ENCODE assay signal across 9 cellular contexts in the genomic region with DNA sequence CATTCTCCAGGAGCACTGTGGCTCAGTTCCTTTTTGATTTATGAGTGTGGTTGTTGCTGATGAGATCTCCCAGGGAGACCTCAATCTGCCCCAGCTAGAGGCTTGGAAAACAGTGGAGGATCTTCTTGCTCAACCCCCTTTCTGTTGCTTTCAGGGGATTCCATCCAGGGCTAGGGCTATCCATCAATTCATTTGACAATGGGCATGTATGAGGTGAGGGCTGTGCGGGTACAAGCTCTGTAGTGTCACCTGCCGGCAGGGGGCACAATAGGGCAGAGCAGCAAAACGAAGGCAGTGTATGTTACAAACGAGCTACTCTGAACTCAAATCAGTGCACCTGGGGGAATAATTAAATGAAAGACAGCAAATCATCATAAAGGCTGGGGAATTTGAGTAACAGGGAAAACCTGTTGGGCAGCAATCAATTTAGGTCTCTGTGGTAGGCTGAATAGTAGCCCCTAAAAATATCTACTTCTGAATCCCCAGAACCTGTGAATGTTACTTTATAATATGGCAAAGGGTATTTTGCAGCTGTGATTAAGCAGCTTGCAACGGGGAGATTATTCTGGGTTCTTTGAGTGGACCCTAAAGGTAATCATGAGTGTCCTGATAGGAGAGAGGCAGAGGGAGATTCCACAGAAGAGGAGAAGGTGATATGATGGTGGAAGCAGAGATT.
DNase-seq lines count a peak whose midpoint lies in the region; ATAC-seq and TF ChIP-seq lines count a peak whose summit lies in the region.
"Had no signal": no experiment of that assay in that cellular context is flagged by ENCODE, and none has a peak within 500 bp of the region (broad histone marks: within the 10 kb centered on the region; RNA-seq: fewer than 3 reads in every experiment).

No MANE protein-coding gene starts in this region.

- DNase-seq in GM04504 (ENCODE audit: low read depth) (peak; percentile 32), NCI-H82 treated with DMSO at 0.1 percent for 48 hours (lab: John Stamatoyannopoulos, UW; ENCODE audit: unreplicated experiment) (peak; percentile 15), esophagus muscularis mucosa (ENCODE audit: extremely low spot score) (no peak), neural progenitor cell (ENCODE audit: low spot score) (peak; percentile 76), middle frontal gyrus (ENCODE audit: extremely low spot score, low spot score) (no peak)
- peak; percentile 49 for DNase-seq in activated CD8-positive, alpha-beta memory T cell treated with anti-CD3 and anti-CD28 coated beads, Interleukin-2, amount 50 U/mL, for 1 hour (ENCODE audit: extremely low read depth)
- peak; percentile 80 for DNase-seq in stimulated activated naive CD8-positive, alpha-beta T cell treated with anti-CD3 and anti-CD28 coated beads, Interleukin-15, Interleukin-2, amounts not matched to agents 100 U/mL and 50 U/mL, for 24 hours

- WGBS in esophagus muscularis mucosa: 19% methylated on average over 5 of the region's 5 CpGs

- peaks cover 3% of the 10 kb centered on the region for H3K4me1 Mint-ChIP-seq in neural progenitor cell

- peak; percentile 55 for ATAC-seq in HG03520 (IDR thresholded peaks at IDR 0.05; ENCODE audit: unreplicated experiment)
- peak; percentile 87 for ATAC-seq in stimulated activated naive CD8-positive, alpha-beta T cell treated with anti-CD3 and anti-CD28 coated beads, Interleukin-15, Interleukin-2, amounts not matched to agents 100 U/mL and 50 U/mL, for 24 hours

- no peaks in the 10 kb centered on the region for H3F3A ChIP-seq in neural progenitor cell (ENCODE audit: low read depth)

- H3K4me3 Mint-ChIP-seq in neural progenitor cell: no peak overlapping the region
- H3K4me3 Mint-ChIP-seq: dendritic cell treated with granulocyte-macrophage colony-stimulating factor and Interleukin-4, amounts not matched to agents 40 ng/mL and 50 ng/mL, for 4 days had no signal

- intact Hi-C loops in esophagus muscularis mucosa (cut with DNase I): loop anchor here (2.0 to 5.0 kb wide), 2 partner anchors 234 to 759 kb away; no protein-coding TSS in a partner anchor

- H3K9me3 ChIP-seq in esophagus muscularis mucosa: no peaks in the 10 kb centered on the region
- no peaks in the 10 kb centered on the region for H3K9me3 ChIP-seq in neural progenitor cell (ENCODE audit: low read depth)

- no peak overlapping the region for H3K4me3 ChIP-seq in esophagus muscularis mucosa
- H3K4me3 ChIP-seq in neural progenitor cell: no peak overlapping the region

- no peaks in the 10 kb centered on the region for H3K9me3 Mint-ChIP-seq in neural progenitor cell
- H3K9me3 Mint-ChIP-seq: dendritic cell treated with granulocyte-macrophage colony-stimulating factor and Interleukin-4, amounts not matched to agents 40 ng/mL and 50 ng/mL, for 4 days had no signal

- no peak overlapping the region for H2AFZ ChIP-seq in neural progenitor cell (replicated peaks)

- TF ChIP-seq CTCF in esophagus muscularis mucosa (IDR thresholded peaks at IDR 0.05) (peak; percentile 75 to 84 (median 84)), neural progenitor cell (IDR thresholded peaks at IDR 0.05) (peak; percentile 77)

- H3K4me2 ChIP-seq in neural progenitor cell: no peak overlapping the region

- no peak overlapping the region for H3K27ac ChIP-seq in esophagus muscularis mucosa (replicated peaks in 1 of 4)
- H3K27ac ChIP-seq in neural progenitor cell: no peak overlapping the region

- no peak for TF ChIP-seq EP300 in esophagus muscularis mucosa (IDR thresholded peaks at IDR 0.05)

- H3K36me3 Mint-ChIP-seq in neural progenitor cell: no peaks in the 10 kb centered on the region

- H3K36me3 ChIP-seq in esophagus muscularis mucosa (no peaks in the 10 kb centered on the region), neural progenitor cell (no peaks in the 10 kb centered on the region)

- TF ChIP-seq POLR2A in esophagus muscularis mucosa (IDR thresholded peaks at IDR 0.05; ENCODE audit: low read depth): no peak

- peaks cover 0 to 16% (median 3%) of the 10 kb centered on the region in 4 donors for H3K4me1 ChIP-seq in esophagus muscularis mucosa
- no peaks in the 10 kb centered on the region for H3K4me1 ChIP-seq in neural progenitor cell

- peak overlapping the region; percentile 84 for H3K27ac Mint-ChIP-seq in neural progenitor cell

- no peak overlapping the region for H3K9ac ChIP-seq in neural progenitor cell

- H3K79me2 ChIP-seq in neural progenitor cell (ENCODE audit: low read depth): no peaks in the 10 kb centered on the region

- H3K27me3 Mint-ChIP-seq in neural progenitor cell (ENCODE audit: insufficient read depth, low read depth): peaks cover 4% of the 10 kb centered on the region

- no peaks in the 10 kb centered on the region for H4K20me1 ChIP-seq in neural progenitor cell (ENCODE audit: low read depth)

- H3K27me3 ChIP-seq in esophagus muscularis mucosa (no peaks in the 10 kb centered on the region), neural progenitor cell (no peaks in the 10 kb centered on the region)

Comparison
In these comparisons a context has a peak if more than half of its experiments do, and no peak if none do; other contexts are left out.
1. DNase-seq: peak in GM04504 (single experiment), NCI-H82 treated with DMSO at 0.1 percent for 48 hours (single experiment), activated CD8-positive, alpha-beta memory T cell treated with anti-CD3 and anti-CD28 coated beads, Interleukin-2, amount 50 U/mL, for 1 hour (single experiment), neural progenitor cell (single experiment) and stimulated activated naive CD8-positive, alpha-beta T cell treated with anti-CD3 and anti-CD28 coated beads, Interleukin-15, Interleukin-2, amounts not matched to agents 100 U/mL and 50 U/mL, for 24 hours (single experiment); none in esophagus muscularis mucosa (single experiment) and middle frontal gyrus (single experiment).